ENCODE assay signal across 14 cellular contexts in genomic region chr7:157028528-157028903, GRCh38. TPM values are rescaled to one million over a fixed set of nuclear protein-coding genes. Genes with fewer than 3 reads are reported as not detected.
DNase-seq lines count a peak whose midpoint lies in the region; ATAC-seq and TF ChIP-seq lines count a peak whose summit lies in the region.
"Had no signal": no experiment of that assay in that cellular context is flagged by ENCODE, and none has a peak within 500 bp of the region (broad histone marks: within the 10 kb centered on the region; RNA-seq: fewer than 3 reads in every experiment).

No MANE protein-coding gene starts in this region.

- intact Hi-C loops in body of pancreas (cut with DNase I): no loop called here

- TF ChIP-seq CTCF in body of pancreas (IDR thresholded peaks at IDR 0.05) (no peak), right atrium auricular region (IDR thresholded peaks at IDR 0.05) (no peak)

- H3K4me1 ChIP-seq in body of pancreas: peaks cover 9% of the 10 kb centered on the region
- H3K4me1 ChIP-seq in right atrium auricular region: no peaks in the 10 kb centered on the region

- ATAC-seq in body of pancreas: no peak
- ATAC-seq in HG03045 (IDR thresholded peaks at IDR 0.05; ENCODE audit: unreplicated experiment): no peak
- no peak for ATAC-seq in HG02798 (IDR thresholded peaks at IDR 0.05; ENCODE audit: poor library complexity, unreplicated experiment)
- ATAC-seq: GM12878, GM23338 had no signal

- H3K36me3 ChIP-seq in body of pancreas (replicated peaks in 1 of 2; ENCODE audit: insufficient read depth in 1 of 2, low read depth in 2 of 2): no peaks in the 10 kb centered on the region
- no peaks in the 10 kb centered on the region for H3K36me3 ChIP-seq in right atrium auricular region

- peak; percentile 4 for DNase-seq in activated CD8-positive, alpha-beta memory T cell treated with anti-CD3 and anti-CD28 coated beads for 24 hours
- DNase-seq in activated CD8-positive, alpha-beta memory T cell treated with anti-CD3 and anti-CD28 coated beads, Interleukin-2, amount 50 U/mL, for 4 hours: no peak
- DNase-seq in body of pancreas: no peak
- DNase-seq in mesenteric fat pad (ENCODE audit: low spot score): peak; percentile 8
- no peak for DNase-seq in right atrium auricular region (ENCODE audit: low spot score)
- no peak for DNase-seq in NCI-H2107 treated with DMSO at 0.1 percent for 48 hours (lab: John Stamatoyannopoulos, UW; ENCODE audit: unreplicated experiment)
- DNase-seq: C1 segment of cervical spinal cord; CD4-positive, alpha-beta T cell; DMS79 had no signal

- no peak for TF ChIP-seq POLR2A in body of pancreas (IDR thresholded peaks at IDR 0.05)

- H3K9me3 ChIP-seq in body of pancreas (no peaks in the 10 kb centered on the region), right atrium auricular region (no peaks in the 10 kb centered on the region)

- WGBS in body of pancreas, 2 donors: 31 to 33% methylated on average over 11 of the region's 11 CpGs

- H3K4me3 ChIP-seq in body of pancreas (no peak overlapping the region), right atrium auricular region (no peak overlapping the region)
- H3K4me3 ChIP-seq: GM12878, GM23338 had no signal

- H3K27me3 ChIP-seq in body of pancreas (peaks cover 0 to 3% of the 10 kb centered on the region in 2 donors), right atrium auricular region (peaks cover 0 to 5% of the 10 kb centered on the region in 2 donors)

- peak overlapping the region; percentile 32 to 64 (median 45) for H3K27ac ChIP-seq in body of pancreas
- H3K27ac ChIP-seq in right atrium auricular region: no peak overlapping the region

RNA-seq across cellular contexts. Expression of gene MNX1, which starts 18.1 kb away (rescaled TPM):
- 10 to 100 TPM; 14.3 to 39.6 TPM for total RNA-seq in body of pancreas
- total RNA-seq in mesenteric fat pad: not detected
- total RNA-seq in right atrium auricular region: not detected
- total RNA-seq: B cell had no signal

Comparison
In these comparisons a context has a peak if more than half of its experiments do, and no peak if none do; other contexts are left out.
1. DNase-seq: peak in activated CD8-positive, alpha-beta memory T cell treated with anti-CD3 and anti-CD28 coated beads for 24 hours (single experiment) and mesenteric fat pad (single experiment); none in activated CD8-positive, alpha-beta memory T cell treated with anti-CD3 and anti-CD28 coated beads, Interleukin-2, amount 50 U/mL, for 4 hours (single experiment), body of pancreas (0 of 4), right atrium auricular region (single experiment) and NCI-H2107 treated with DMSO at 0.1 percent for 48 hours (single experiment).
2. H3K27ac ChIP-seq: peak in body of pancreas (4 of 4); none in right atrium auricular region (0 of 2).
3. RNA of gene MNX1, which starts 18.1 kb away (total RNA-seq): 14.3 to 39.6 TPM in body of pancreas; not detected in mesenteric fat pad (single experiment) and not detected in right atrium auricular region; every median in the first group is over 10 times any median in the second.